Comparison of ENCODE assay signal across 8 cellular contexts in genomic region chr6:149862901-149863595, GRCh38. TPM values are rescaled to one million over a fixed set of nuclear protein-coding genes. Genes with fewer than 3 reads are reported as not detected.
DNase-seq lines count a peak whose midpoint lies in the region; ATAC-seq and TF ChIP-seq lines count a peak whose summit lies in the region.

No MANE protein-coding gene starts in this region.

- DNase-seq in GM12865 (ENCODE audit: low read depth) (peak; percentile 50), HEK293T (ENCODE audit: extremely low spot score) (peak; percentile 64), NCI-H1048 (lab: John Stamatoyannopoulos, UW) (peak; percentile 64), dorsolateral prefrontal cortex (peak in 9 of 10 donors; percentile 47 to 76 (median 60)), left lung (peak; percentile 68 to 91), 8988T (no peak)
- peak; percentile 13 to 20 for DNase-seq in stimulated activated CD4-positive, alpha-beta T cell treated with anti-CD3 and anti-CD28 coated beads, Interleukin-2, amount 100 ng/mL, for 48 hours

- intact Hi-C loops in dorsolateral prefrontal cortex (cut with DNase I) (loop anchor here (5.0 to 10.0 kb wide), 6 partner anchors 116 to 318 kb away; partner anchors contain the start of genes NUP43 (in 2 of the 2), PCMT1 (in 2 of the 2), GINM1 (in 1 of the 2) and LATS1 (in 1 of the 2)), left lung (cut with DNase I) (no loop called here)

- no peaks in the 10 kb centered on the region for H3K9me3 ChIP-seq in left lung

- CTCF ChIA-PET in HEK293T (lab: Yijun Ruan, JAX): interaction anchor here (0.8 to 1.1 kb wide), 2 partner anchors 22 to 35 kb away, joined by 3 to 5 read pairs; no protein-coding TSS in a partner anchor

- POLR2A ChIA-PET in HEK293T (lab: Yijun Ruan, JAX): interaction anchor here (1.2 to 1.6 kb wide), 4 partner anchors 8 to 27 kb away, joined by 3 to 7 read pairs (median 4); no protein-coding TSS in a partner anchor

- peaks cover 6 to 30% of the 10 kb centered on the region in 2 donors for H3K4me1 ChIP-seq in left lung

- H3K4me3 ChIP-seq in GM12865 (ENCODE audit: low read depth, low read length): peak overlapping the region; percentile 47
- H3K4me3 ChIP-seq in WI38 (ENCODE audit: low read depth, low read length): peak overlapping the region; percentile 64
- peak overlapping the region; percentile 53 to 88 (median 75) for H3K4me3 ChIP-seq in dorsolateral prefrontal cortex
- peak overlapping the region; percentile 64 to 70 for H3K4me3 ChIP-seq in left lung

- peak; percentile 63 for ATAC-seq in left lung

- H3K27me3 ChIP-seq in dorsolateral prefrontal cortex (no peaks in the 10 kb centered on the region), left lung (peaks cover 0 to 20% of the 10 kb centered on the region in 2 donors)

- TF ChIP-seq CTCF in GM12865 (IDR thresholded peaks at IDR 0.05; ENCODE audit: insufficient read depth, low read depth, low read length, missing control alignments) (no peak), WI38 (IDR thresholded peaks at IDR 0.05; ENCODE audit: low read depth, low read length) (no peak), dorsolateral prefrontal cortex (IDR thresholded peaks at IDR 0.05 in 54 of 56, conservative IDR thresholded peaks at IDR 0.05 in 2 of 56; ENCODE audit: low read depth in 1 of 56, partially characterized antibody in 56 of 56) (peak in 12 of 56 donors; percentile 4 to 23 (median 13)), left lung (IDR thresholded peaks at IDR 0.05) (no peak)

- peak overlapping the region; percentile 45 to 98 (median 94) for H3K27ac ChIP-seq in dorsolateral prefrontal cortex
- H3K27ac ChIP-seq in left lung: peak overlapping the region; percentile 84 to 92

- H3K36me3 ChIP-seq in left lung: no peaks in the 10 kb centered on the region

TF ChIP-seq in HEK293T, 16 proteins besides CTCF, POLR2A, EP300 and RAD21:
- TF ChIP-seq FOXM1 (IDR thresholded peaks at IDR 0.05; ENCODE audit: borderline replicate concordance): no peak
- TF ChIP-seq ELF4 (IDR thresholded peaks at IDR 0.05): no peak
- TF ChIP-seq FOXA1 (IDR thresholded peaks at IDR 0.05): no peak
- TF ChIP-seq BHLHE40 (IDR thresholded peaks at IDR 0.05; ENCODE audit: borderline replicate concordance): no peak
- TF ChIP-seq TARDBP (IDR thresholded peaks at IDR 0.05): no peak
- no peak for TF ChIP-seq NFRKB (IDR thresholded peaks at IDR 0.05)
- TF ChIP-seq CTBP1 (IDR thresholded peaks at IDR 0.05; ENCODE audit: borderline replicate concordance): no peak
- TF ChIP-seq SUZ12 (IDR thresholded peaks at IDR 0.05): no peak
- no peak for TF ChIP-seq L3MBTL2 (conservative IDR thresholded peaks at IDR 0.05)
- no peak for TF ChIP-seq LEF1 (IDR thresholded peaks at IDR 0.05; ENCODE audit: borderline replicate concordance)
- no peak for TF ChIP-seq ZNF384 (IDR thresholded peaks at IDR 0.05)
- no peak for TF ChIP-seq HDGF (IDR thresholded peaks at IDR 0.05; ENCODE audit: borderline replicate concordance)
- TF ChIP-seq FOXK2 (IDR thresholded peaks at IDR 0.05): no peak
TF ChIP-seq in HEK293T: peak in this region for 0.

RNA-seq across cellular contexts. Expression of gene LRP11, which starts 1.1 kb away (rescaled TPM):
- total RNA-seq in dorsolateral prefrontal cortex (10 to 100 TPM; 36.7 to 71.1 (median 58.3) TPM), left lung (10 to 100 TPM; 40.9 to 42.6 TPM)

RNA-seq across cellular contexts. Expression of gene RAET1E, which starts 34.9 kb away (rescaled TPM):
- total RNA-seq in dorsolateral prefrontal cortex (1 to 10 TPM in 2 of 120 experiments, under 1 TPM in 21, not detected in 97; 0.21 to 1.4 (median 0.52) TPM), left lung (under 1 TPM; 0.35 to 0.50 TPM)

RNA-seq across cellular contexts. Expression of gene RAET1G, which starts 59.9 kb away (rescaled TPM):
- 1 to 10 TPM in 2 of 120 experiments, under 1 TPM in 15, not detected in 103; 0.42 to 1.3 (median 0.59) TPM for total RNA-seq in dorsolateral prefrontal cortex
- total RNA-seq in left lung: under 1 TPM; 0.76 to 0.93 TPM

Comparison
In these comparisons a context has a peak if more than half of its experiments do, and no peak if none do; other contexts are left out.
1. intact Hi-C loops: an anchor here in dorsolateral prefrontal cortex (5.0 to 10.0 kb wide); none called in left lung.